ENCODE assay signal across 18 cellular contexts in the genomic region with DNA sequence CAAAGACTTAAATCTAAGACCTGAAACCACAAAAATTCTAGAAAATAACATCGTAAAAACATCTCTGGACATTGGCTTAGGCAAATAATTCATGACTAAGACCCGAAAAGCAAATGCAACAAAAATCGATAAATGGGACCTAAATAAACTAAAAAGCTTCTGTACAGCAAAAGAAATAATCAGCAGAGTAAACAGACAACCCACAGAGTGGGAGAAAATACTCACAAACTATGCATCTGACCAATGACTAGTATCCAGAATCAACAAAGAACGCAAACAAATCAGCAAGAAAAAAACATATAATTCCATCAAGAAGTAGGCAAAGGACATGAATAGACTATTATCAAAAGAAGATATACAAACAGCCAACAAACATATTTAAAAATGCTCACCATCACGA.
DNase-seq lines count a peak whose midpoint lies in the region; ATAC-seq and TF ChIP-seq lines count a peak whose summit lies in the region.
"Had no signal": no experiment of that assay in that cellular context is flagged by ENCODE, and none has a peak within 500 bp of the region (broad histone marks: within the 10 kb centered on the region; RNA-seq: fewer than 3 reads in every experiment).

No MANE protein-coding gene starts in this region.

- H3K79me2 ChIP-seq in PC-3 (ENCODE audit: low read length): no peaks in the 10 kb centered on the region

- H4K20me1 ChIP-seq in PC-3 (ENCODE audit: low read length): no peaks in the 10 kb centered on the region
- H4K20me1 ChIP-seq: BLaER1 had no signal

- no peak overlapping the region for H3K4me3 ChIP-seq in PC-3 (ENCODE audit: low read length)
- H3K4me3 ChIP-seq: BLaER1 had no signal

- CTCF ChIA-PET in PC-3 (lab: Charles Lee): no interaction called here

- peak; percentile 7 for DNase-seq in DMS53 (lab: John Stamatoyannopoulos, UW)
- no peak for DNase-seq in DMS53 treated with DMSO at 0.1 percent for 48 hours (lab: John Stamatoyannopoulos, UW; ENCODE audit: unreplicated experiment)
- DNase-seq in H4 (ENCODE audit: low spot score): peak; percentile 53
- DNase-seq in NCI-H774 (lab: John Stamatoyannopoulos, UW): peak; percentile 82
- peak; percentile 62 for DNase-seq in PC-3
- DNase-seq in ureter (ENCODE audit: low spot score): no peak
- DNase-seq: Calu3; CD4-positive, alpha-beta memory T cell; COR-L47; DMS79 treated with DMSO at 0.1 percent for 48 hours; GF-D8; GOT3; H7; HCEC 1CT had no signal

- ATAC-seq in PC-3: peak; percentile 85
- no peak for ATAC-seq in GM21529 (IDR thresholded peaks at IDR 0.05; ENCODE audit: unreplicated experiment)

- BruUV-seq in PC-3 (replicated peaks; lab: Mats Ljungman, UMichigan): no TSS peak

- no peak for TF ChIP-seq CTCF in PC-3 (conservative IDR thresholded peaks at IDR 0.05; ENCODE audit: low read depth, low read length)

- H3K36me3 ChIP-seq in PC-3 (ENCODE audit: low read depth, low read length): no peaks in the 10 kb centered on the region
- H3K36me3 ChIP-seq: BLaER1 had no signal

- no peaks in the 10 kb centered on the region for H3F3A ChIP-seq in PC-3 (ENCODE audit: low read length, unreplicated experiment)

- H3K9ac ChIP-seq in PC-3 (ENCODE audit: low read length): no peak overlapping the region
- H3K9ac ChIP-seq: BLaER1 had no signal

- POLR2A ChIA-PET in PC-3 (lab: Charles Lee; ENCODE audit: unreplicated experiment): no interaction called here

- intact Hi-C loops in PC-3 (cut with micrococcal nuclease): loop anchor here (1.0 to 5.0 kb wide), 3 partner anchors 148 to 607 kb away; no protein-coding TSS in a partner anchor

- H3K27me3 ChIP-seq in PC-3 (ENCODE audit: low read length): no peaks in the 10 kb centered on the region
- H3K27me3 ChIP-seq: BLaER1 had no signal

- H3K27ac ChIP-seq in PC-3 (ENCODE audit: low read length): no peak overlapping the region
- H3K27ac ChIP-seq: 22Rv1, BLaER1, C4-2B had no signal

- H3K4me2 ChIP-seq in PC-3 (ENCODE audit: low read length): no peak overlapping the region
- H3K4me2 ChIP-seq: BLaER1 had no signal

- no peak overlapping the region for H2AFZ ChIP-seq in PC-3 (ENCODE audit: low read length)

- no peaks in the 10 kb centered on the region for H3K9me2 ChIP-seq in PC-3 (replicated peaks; ENCODE audit: low read length)

- no peaks in the 10 kb centered on the region for H3K9me3 ChIP-seq in PC-3 (ENCODE audit: low read length)
- H3K9me3 ChIP-seq: BLaER1 had no signal

- H3K4me1 ChIP-seq in PC-3 (ENCODE audit: insufficient read depth, low read length): peaks cover 10% of the 10 kb centered on the region

Comparison
In these comparisons a context has a peak if more than half of its experiments do, and no peak if none do; other contexts are left out.
1. DNase-seq: peak in DMS53 (single experiment), H4 (single experiment), NCI-H774 (single experiment) and PC-3 (single experiment); none in DMS53 treated with DMSO at 0.1 percent for 48 hours (single experiment) and ureter (single experiment).